12 cellular contexts compared by ENCODE assay signal in genomic region chr4:158783775-158784174, GRCh38. TPM values are rescaled to one million over a fixed set of nuclear protein-coding genes. Genes with fewer than 3 reads are reported as not detected.
DNase-seq lines count a peak whose midpoint lies in the region; ATAC-seq, FAIRE-seq and TF ChIP-seq lines count a peak whose summit lies in the region.
"Had no signal": no experiment of that assay in that cellular context is flagged by ENCODE, and none has a peak within 500 bp of the region (broad histone marks: within the 10 kb centered on the region; RNA-seq: fewer than 3 reads in every experiment).

No MANE protein-coding gene starts in this region.

- CTCF ChIA-PET in SK-N-SH (lab: Yijun Ruan, JAX) = interaction anchor here (0.8 kb wide), 1 partner anchor 66 kb away, joined by 3 read pairs; no protein-coding TSS in a partner anchor

- H3K4me2 ChIP-seq in SK-N-SH (peak overlapping the region; percentile 15; the same call in 1 of the 2 replicates), smooth muscle cell (peak overlapping the region; percentile 77)

- H3K4me1 ChIP-seq in SK-N-SH (ENCODE audit: control insufficient read depth in 1 of 2, insufficient read depth in 2 of 2, low read depth in 1 of 2, low read length in 1 of 2) (peaks cover 20 to 31% of the 10 kb centered on the region in 2 experiments), smooth muscle cell (ENCODE audit: low read depth) (peaks cover 21% of the 10 kb centered on the region)

- H3K4me1 Mint-ChIP-seq in stimulated activated memory B cell treated with anti-CD40 and anti-IgM and Interleukin-4, amounts not matched to agents 10 μg/mL and 1 μg/mL and 100 μg/mL, for 72 hours = no peaks in the 10 kb centered on the region

- no peak for TF ChIP-seq POLR2A in H54 (IDR thresholded peaks at IDR 0.05; ENCODE audit: low read depth, low read length)

- H3K4me3 ChIP-seq in SK-N-SH (ENCODE audit: low read depth in 2 of 2, low read length in 1 of 2) (no peak overlapping the region), smooth muscle cell (no peak overlapping the region)

- TF ChIP-seq CTCF in SK-N-SH (IDR thresholded peaks at IDR 0.05) = no peak
- no peak for TF ChIP-seq CTCF in smooth muscle cell (IDR thresholded peaks at IDR 0.05; ENCODE audit: borderline replicate concordance, insufficient read depth, poor library complexity, severe bottlenecking)

- no peak for TF ChIP-seq RAD21 in SK-N-SH (IDR thresholded peaks at IDR 0.05; ENCODE audit: low read length)

- peaks cover 88% of the 10 kb centered on the region for H3K27me3 Mint-ChIP-seq in stimulated activated memory B cell treated with anti-CD40 and anti-IgM and Interleukin-4, amounts not matched to agents 10 μg/mL and 1 μg/mL and 100 μg/mL, for 72 hours

- no peaks in the 10 kb centered on the region for H3K36me3 ChIP-seq in SK-N-SH (replicated peaks in 1 of 2; ENCODE audit: control insufficient read depth in 1 of 2, insufficient read depth in 2 of 2, low read length in 1 of 2)
- H3K36me3 ChIP-seq in smooth muscle cell (ENCODE audit: low read depth) = no peaks in the 10 kb centered on the region

- H3K4me3 Mint-ChIP-seq in stimulated activated memory B cell treated with anti-CD40 and anti-IgM and Interleukin-4, amounts not matched to agents 10 μg/mL and 1 μg/mL and 100 μg/mL, for 72 hours = no peak overlapping the region

- H3K9me3 Mint-ChIP-seq in stimulated activated memory B cell treated with anti-CD40 and anti-IgM and Interleukin-4, amounts not matched to agents 10 μg/mL and 1 μg/mL and 100 μg/mL, for 72 hours = no peaks in the 10 kb centered on the region

- peaks cover 15% of the 10 kb centered on the region for H3F3A ChIP-seq in SK-N-SH (replicated peaks; ENCODE audit: insufficient read depth)
- peaks cover 3% of the 10 kb centered on the region for H3F3A ChIP-seq in smooth muscle cell (ENCODE audit: low read depth)

- ATAC-seq in stimulated activated memory B cell treated with anti-CD40 and anti-IgM and Interleukin-4, amounts not matched to agents 10 μg/mL and 1 μg/mL and 100 μg/mL, for 72 hours = no peak
- no peak for ATAC-seq in GM21526 (IDR thresholded peaks at IDR 0.05; ENCODE audit: low FRiP score, unreplicated experiment)

- no peak for TF ChIP-seq EP300 in SK-N-SH (IDR thresholded peaks at IDR 0.05; ENCODE audit: borderline replicate concordance in 1 of 2, low read depth in 1 of 2, low read length in 1 of 2)

- 54% methylated on average over 2 of the region's 2 CpGs for WGBS in SK-N-SH (ENCODE audit: low lambda C conversion rate)
- WGBS in smooth muscle cell (ENCODE audit: low lambda C conversion rate) = 39% methylated on average over 2 of the region's 2 CpGs

- H3K36me3 Mint-ChIP-seq in stimulated activated memory B cell treated with anti-CD40 and anti-IgM and Interleukin-4, amounts not matched to agents 10 μg/mL and 1 μg/mL and 100 μg/mL, for 72 hours = no peaks in the 10 kb centered on the region

- no peaks in the 10 kb centered on the region for H4K20me1 ChIP-seq in SK-N-SH (ENCODE audit: insufficient read depth)
- H4K20me1 ChIP-seq in smooth muscle cell (ENCODE audit: low read depth) = peaks cover 19% of the 10 kb centered on the region

- no peak overlapping the region for H2AFZ ChIP-seq in SK-N-SH (ENCODE audit: low read depth)
- no peak overlapping the region for H2AFZ ChIP-seq in smooth muscle cell (ENCODE audit: low read depth)

- H3K27ac ChIP-seq in SK-N-SH (ENCODE audit: low read depth in 2 of 2, low read length in 1 of 2) (peak overlapping the region in 1 of 2 experiments; percentile 48; a peak in 2 of 4 replicates), smooth muscle cell (ENCODE audit: low read depth) (peak overlapping the region; percentile 81)
- H3K27ac ChIP-seq: HL-60 had no signal

- DNase-seq in H54 (ENCODE audit: insufficient read length, low spot score) = peak; percentile 27
- no peak for DNase-seq in SK-N-SH
- DNase-seq in glomerular visceral epithelial cell (ENCODE audit: extremely low spot score) = peak; percentile 24
- no peak for DNase-seq in smooth muscle cell (lab: John Stamatoyannopoulos, UW; ENCODE audit: unreplicated experiment)
- DNase-seq in NCI-H2227 (lab: John Stamatoyannopoulos, UW; ENCODE audit: unreplicated experiment) = no peak
- DNase-seq: GF-D8, midbrain, NCI-H2107, SW 1271 had no signal

- no peaks in the 10 kb centered on the region for H3K9me2 ChIP-seq in SK-N-SH

- FAIRE-seq in H54 (lab: Jason Lieb, UNC) = no peak

- POLR2A ChIA-PET in SK-N-SH (lab: Yijun Ruan, JAX) = no interaction called here

- H3K9me3 ChIP-seq in SK-N-SH (no peaks in the 10 kb centered on the region), smooth muscle cell (replicated peaks; ENCODE audit: low read depth) (no peaks in the 10 kb centered on the region)

- no peak overlapping the region for H3K9ac ChIP-seq in SK-N-SH
- H3K9ac ChIP-seq in smooth muscle cell (ENCODE audit: low read depth) = no peak overlapping the region

- H3K27me3 ChIP-seq in SK-N-SH (ENCODE audit: insufficient read depth) (no peaks in the 10 kb centered on the region), smooth muscle cell (ENCODE audit: low read depth) (no peaks in the 10 kb centered on the region)

- no peak overlapping the region for H3K27ac Mint-ChIP-seq in stimulated activated memory B cell treated with anti-CD40 and anti-IgM and Interleukin-4, amounts not matched to agents 10 μg/mL and 1 μg/mL and 100 μg/mL, for 72 hours

- H3K79me2 ChIP-seq in SK-N-SH (ENCODE audit: insufficient read depth) (peaks cover 88% of the 10 kb centered on the region), smooth muscle cell (ENCODE audit: low read depth) (peaks cover 61% of the 10 kb centered on the region)

TF ChIP-seq in SK-N-SH, 30 proteins besides CTCF, POLR2A, EP300 and RAD21 (continues in another document):
- TF ChIP-seq GATA2 (CRISPR knock-in tag; IDR thresholded peaks at IDR 0.05) (no peak), FOXM1 (IDR thresholded peaks at IDR 0.05; ENCODE audit: low read depth) (no peak), ELF1 (IDR thresholded peaks at IDR 0.05) (no peak), FOSL2 (IDR thresholded peaks at IDR 0.05; ENCODE audit: borderline replicate concordance, low read depth) (peak; percentile 38; the same call in 1 of the 2 replicates), USF2 (IDR thresholded peaks at IDR 0.05; ENCODE audit: borderline replicate concordance, low read depth, low read length) (no peak), JUND (IDR thresholded peaks at IDR 0.05) (peak; percentile 29; the same call in 1 of the 2 replicates), IRF3 (IDR thresholded peaks at IDR 0.05; ENCODE audit: low read depth, low read length) (no peak), NRF1 (IDR thresholded peaks at IDR 0.05; ENCODE audit: low read depth, low read length) (no peak), RCOR1 (IDR thresholded peaks at IDR 0.05; ENCODE audit: low read length) (no peak), REST (IDR thresholded peaks at IDR 0.05; ENCODE audit: low read depth, low read length) (no peak), POLR2AphosphoS5 (IDR thresholded peaks at IDR 0.05; ENCODE audit: low read depth, low read length) (no peak), YY1 (IDR thresholded peaks at IDR 0.05; ENCODE audit: low read depth) (no peak), GABPA (IDR thresholded peaks at IDR 0.05; ENCODE audit: low read depth) (no peak), TAF1 (IDR thresholded peaks at IDR 0.05; ENCODE audit: borderline replicate concordance, low read depth, low read length) (no peak), SMC3 (IDR thresholded peaks at IDR 0.05; ENCODE audit: low read depth, low read length) (no peak)

RNA-seq across cellular contexts. Expression of gene FNIP2, which starts 14.9 kb away (rescaled TPM):
- 0.97 and 1.6 TPM in 2 replicates for polyA plus RNA-seq in SK-N-SH (2012; rRNA removed)
- polyA plus RNA-seq in SK-N-SH (2012; cell fraction: cytosol; rRNA removed) = 1.2 and 1.8 TPM in 2 replicates
- 1.5 and 2.4 TPM in 2 replicates for polyA plus RNA-seq in SK-N-SH (2012; cell fraction: nucleus; rRNA removed)
- total RNA-seq in smooth muscle cell = 27.6 and 36.3 TPM in 2 replicates
- 10.4 and 11.2 TPM in 2 replicates for polyA plus RNA-seq in smooth muscle cell

Comparison
In these comparisons a context has a peak if more than half of its experiments do, and no peak if none do; other contexts are left out.
1. DNase-seq: peak in H54 (single experiment) and glomerular visceral epithelial cell (single experiment); none in SK-N-SH (single experiment), smooth muscle cell (single experiment) and NCI-H2227 (single experiment).